In the genomic region with DNA sequence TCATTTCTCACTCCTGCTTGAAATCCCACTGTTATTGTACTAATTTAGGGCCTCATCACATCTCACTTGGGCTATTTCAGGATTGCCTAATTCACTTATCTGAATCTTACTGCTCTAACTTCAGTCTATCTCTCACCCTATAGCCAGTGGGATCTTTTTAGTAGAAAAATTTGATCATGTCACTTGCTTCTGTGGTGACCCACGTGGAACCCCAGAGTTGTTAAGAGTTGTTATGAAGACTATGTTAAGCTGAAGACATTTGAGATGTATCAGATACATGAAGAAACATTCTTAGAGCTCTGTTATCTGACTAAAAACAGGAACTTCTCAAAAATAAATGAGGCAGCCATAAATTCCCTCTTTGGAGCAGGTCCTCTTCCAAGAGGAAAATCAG, we compare ENCODE assay signal across 15 cellular contexts.
DNase-seq lines count a peak whose midpoint lies in the region; ATAC-seq, FAIRE-seq and TF ChIP-seq lines count a peak whose summit lies in the region.
"Had no signal": no experiment of that assay in that cellular context is flagged by ENCODE, and none has a peak within 500 bp of the region (broad histone marks: within the 10 kb centered on the region; RNA-seq: fewer than 3 reads in every experiment).

No MANE protein-coding gene starts in this region.

- H3K36me3 ChIP-seq in GM12878 (ENCODE audit: control insufficient read depth in 2 of 2, insufficient read depth in 2 of 2, low read length in 1 of 2) (no peaks in the 10 kb centered on the region), mesenchymal stem cell (ENCODE audit: control insufficient read depth in 1 of 2, insufficient read depth in 2 of 2, low read depth in 1 of 2, low read length in 2 of 2) (no peaks in the 10 kb centered on the region)
- H3K36me3 ChIP-seq: esophagus squamous epithelium, SJSA1 had no signal

- H3K79me1 ChIP-seq in mesenchymal stem cell (replicated peaks; ENCODE audit: low read length, poor library complexity, severe bottlenecking): no peaks in the 10 kb centered on the region

- H3K4me2 ChIP-seq in GM12878 (ENCODE audit: control insufficient read depth, insufficient read depth) (peak overlapping the region; percentile 77; the same call in 1 of the 2 replicates), mesenchymal stem cell (ENCODE audit: low read length, poor library complexity, severe bottlenecking) (no peak overlapping the region)

- no peak overlapping the region for H3K4me3 Mint-ChIP-seq in CD4-positive, alpha-beta T cell
- H3K4me3 Mint-ChIP-seq: natural killer cell had no signal

- no peaks in the 10 kb centered on the region for H3K4me1 Mint-ChIP-seq in CD4-positive, alpha-beta T cell (ENCODE audit: low read depth)
- H3K4me1 Mint-ChIP-seq: natural killer cell had no signal

- no peaks in the 10 kb centered on the region for H3K27me3 Mint-ChIP-seq in CD4-positive, alpha-beta T cell

- intact Hi-C loops in GM12878 (cut with micrococcal nuclease; ENCODE audit: unreplicated experiment): loop anchor here (2.0 to 5.0 kb wide), 2 partner anchors 30 to 81 kb away; no protein-coding TSS in a partner anchor
- intact Hi-C loops in CD4-positive, alpha-beta T cell (cut with DNase I, micrococcal nuclease): no loop called here

- H3K27ac ChIP-seq in GM12878 (ENCODE audit: control insufficient read depth, insufficient read depth) (peak overlapping the region; percentile 79), mesenchymal stem cell (ENCODE audit: low read length, poor library complexity, severe bottlenecking) (no peak overlapping the region)
- H3K27ac ChIP-seq in CD4-positive, alpha-beta T cell (ENCODE audit: low read depth, low read length): no peak overlapping the region
- H3K27ac ChIP-seq: esophagus squamous epithelium, SJSA1 had no signal

- H2AFZ ChIP-seq in GM12878 (ENCODE audit: control insufficient read depth, low read depth, low read length): peak overlapping the region; percentile 85
- no peak overlapping the region for H2AFZ ChIP-seq in mesenchymal stem cell (ENCODE audit: low read depth, low read length)

- ATAC-seq in GM18873 (IDR thresholded peaks at IDR 0.05; ENCODE audit: low FRiP score, unreplicated experiment) (peak; percentile 19), GM21723 (IDR thresholded peaks at IDR 0.05; ENCODE audit: unreplicated experiment) (peak; percentile 35), HG03135 (IDR thresholded peaks at IDR 0.05; ENCODE audit: unreplicated experiment) (peak; percentile 43), GM12878 (peak; percentile 77)
- ATAC-seq in CD4-positive, alpha-beta T cell (ENCODE audit: poor library complexity): no peak
- ATAC-seq: natural killer cell had no signal

- no peak overlapping the region for H3K4ac ChIP-seq in mesenchymal stem cell (ENCODE audit: low read depth in 1 of 2, low read length in 2 of 2)

- H3K9ac ChIP-seq in GM12878 (ENCODE audit: control insufficient read depth, insufficient read depth, low read length) (no peak overlapping the region), mesenchymal stem cell (ENCODE audit: low read length) (no peak overlapping the region)

- H3K23ac ChIP-seq in mesenchymal stem cell (ENCODE audit: low read length in 2 of 2): no peak overlapping the region

- CTCF ChIA-PET in GM12878 (lab: Yijun Ruan, JAX): interaction anchor here (0.6 to 1.2 kb wide), 5 partner anchors 11 to 201 kb away, joined by 3 to 5 read pairs (median 3); no protein-coding TSS in a partner anchor
- CTCF ChIA-PET in CD4-positive, alpha-beta T cell (lab: Charles Lee): no interaction called here

- no peak overlapping the region for H2AK5ac ChIP-seq in mesenchymal stem cell (ENCODE audit: low read length, severe bottlenecking)

- no peak for TF ChIP-seq POLR2A in GM12878 (IDR thresholded peaks at IDR 0.05; ENCODE audit: low read depth, low read length)

- RAD21 ChIA-PET in GM12878 (lab: Charles Lee; ENCODE audit: unreplicated experiment): interaction anchor here (0.6 to 2.0 kb wide), 4 partner anchors 16 to 30 kb away, joined by 3 to 9 read pairs (median 6); no protein-coding TSS in a partner anchor

- H2BK15ac ChIP-seq in mesenchymal stem cell (ENCODE audit: low read depth, poor library complexity, severe bottlenecking): no peak overlapping the region

- H4K8ac ChIP-seq in mesenchymal stem cell (ENCODE audit: low read length): no peak overlapping the region

- H3K4me3 ChIP-seq in GM12878 (peak overlapping the region; percentile 46; the same call in 1 of the 2 replicates), mesenchymal stem cell (ENCODE audit: insufficient read depth in 1 of 2, low read depth in 1 of 2, low read length in 2 of 2) (no peak overlapping the region)
- H3K4me3 ChIP-seq: esophagus squamous epithelium, SJSA1 had no signal

- no peak overlapping the region for H3K27ac Mint-ChIP-seq in CD4-positive, alpha-beta T cell
- H3K27ac Mint-ChIP-seq: natural killer cell had no signal

- no peak overlapping the region for H3K18ac ChIP-seq in mesenchymal stem cell (ENCODE audit: low read depth in 1 of 2, low read length in 2 of 2)

- H2BK5ac ChIP-seq in mesenchymal stem cell (ENCODE audit: low read depth, low read length, poor library complexity, severe bottlenecking): no peak overlapping the region

- H2BK12ac ChIP-seq in mesenchymal stem cell (ENCODE audit: low read length in 2 of 2): no peak overlapping the region

- POLR2A ChIA-PET in GM12878 (lab: Charles Lee): interaction anchor here (1.0 to 3.7 kb wide), 2 partner anchors 21 to 26 kb away, joined by 6 to 17 read pairs; no protein-coding TSS in a partner anchor
- POLR2A ChIA-PET in CD4-positive, alpha-beta T cell (lab: Charles Lee): no interaction called here

- in situ Hi-C loops in GM12878 (cut with MboI): no loop called here

- H3K9me3 ChIP-seq in GM12878 (replicated peaks; ENCODE audit: control insufficient read depth, insufficient read depth, low read length) (no peaks in the 10 kb centered on the region), mesenchymal stem cell (ENCODE audit: control insufficient read depth, low read length) (no peaks in the 10 kb centered on the region)
- H3K9me3 ChIP-seq in CD4-positive, alpha-beta T cell (ENCODE audit: control insufficient read depth, low read length): no peaks in the 10 kb centered on the region
- H3K9me3 ChIP-seq: esophagus squamous epithelium, SJSA1 had no signal

- H3K36me3 Mint-ChIP-seq in CD4-positive, alpha-beta T cell (ENCODE audit: low read depth): no peaks in the 10 kb centered on the region

- H3K79me2 ChIP-seq in GM12878 (ENCODE audit: control insufficient read depth, insufficient read depth, low read length): no peaks in the 10 kb centered on the region

- H3K9me3 Mint-ChIP-seq in CD4-positive, alpha-beta T cell: peaks cover 9% of the 10 kb centered on the region

- DNase-seq in GM12878 (ENCODE audit: low read depth, low spot score): no peak
- no peak for DNase-seq in mesenchymal stem cell
- no peak for DNase-seq in NCI-H2196 (lab: John Stamatoyannopoulos, UW; ENCODE audit: unreplicated experiment)
- DNase-seq in NCI-H2029 treated with DMSO at 0.1 percent for 48 hours (lab: John Stamatoyannopoulos, UW): no peak
- no peak for DNase-seq in CD4-positive, alpha-beta T cell
- DNase-seq: activated gamma-delta T cell treated with Interleukin-2 at 50 U/mL for 16 hours; central memory CD4-positive, alpha-beta T cell; esophagus squamous epithelium; natural killer cell; NCI-H2171; small intestine had no signal

- H3K4me1 ChIP-seq in GM12878 (ENCODE audit: control insufficient read depth, insufficient read depth, low read length) (peaks cover 17% of the 10 kb centered on the region), mesenchymal stem cell (ENCODE audit: control insufficient read depth, insufficient read depth, low read depth, low read length) (no peaks in the 10 kb centered on the region)
- H3K4me1 ChIP-seq: esophagus squamous epithelium, SJSA1 had no signal

- H4K91ac ChIP-seq in mesenchymal stem cell (ENCODE audit: low read length): no peak overlapping the region

- H3K27me3 ChIP-seq in GM12878 (replicated peaks in 1 of 2; ENCODE audit: control insufficient read depth in 2 of 2, insufficient read depth in 2 of 2, low read length in 1 of 2) (no peaks in the 10 kb centered on the region), mesenchymal stem cell (ENCODE audit: control insufficient read depth in 1 of 2, insufficient read depth in 1 of 2, low read length in 2 of 2) (no peaks in the 10 kb centered on the region)
- no peaks in the 10 kb centered on the region for H3K27me3 ChIP-seq in CD4-positive, alpha-beta T cell (ENCODE audit: control insufficient read depth, insufficient read depth, low read length)
- H3K27me3 ChIP-seq: esophagus squamous epithelium, SJSA1 had no signal

- no peaks in the 10 kb centered on the region for H4K20me1 ChIP-seq in GM12878 (ENCODE audit: control insufficient read depth, insufficient read depth)

- SMC1A ChIA-PET in GM12878 (lab: Charles Lee; ENCODE audit: uncharacterized antibody, unreplicated experiment): interaction anchor here (0.7 to 2.8 kb wide), 9 partner anchors 12 to 90 kb away, joined by 3 to 27 read pairs (median 8); no protein-coding TSS in a partner anchor

- TF ChIP-seq CTCF in GM12878 (IDR thresholded peaks at IDR 0.05 in 2 of 3, conservative IDR thresholded peaks at IDR 0.05 in 1 of 3; ENCODE audit: control insufficient read depth in 2 of 3, extremely low read depth in 1 of 3, insufficient read depth in 1 of 3, low read depth in 3 of 3, low read length in 3 of 3): no peak
- no peak for TF ChIP-seq CTCF in CD4-positive, alpha-beta T cell (IDR thresholded peaks at IDR 0.05)

- WGBS in GM12878 (ENCODE audit: insufficient coverage, insufficient replicate concordance, low lambda C conversion rate, missing lambda C conversion rate): 0% methylated on average over 1 of the region's 1 CpG
- no CpG with 5 or more reads among the region's 1 CpG for WGBS in mesenchymal stem cell

- FAIRE-seq in GM12878 (lab: Jason Lieb, UNC): no peak
- FAIRE-seq: small intestine had no signal

- TF ChIP-seq RAD21 in GM12878 (IDR thresholded peaks at IDR 0.05; ENCODE audit: insufficient read depth, low read depth, low read length): no peak

- H2BK120ac ChIP-seq in mesenchymal stem cell (ENCODE audit: low read depth, low read length): no peak overlapping the region

- BruUV-seq in GM12878 (replicated peaks; lab: Mats Ljungman, UMichigan): no TSS peak

- TF ChIP-seq EP300 in GM12878 (IDR thresholded peaks at IDR 0.05; ENCODE audit: borderline replicate concordance in 1 of 2, control insufficient read depth in 1 of 2, low read depth in 2 of 2, low read length in 2 of 2): no peak

- no peak overlapping the region for H3K14ac ChIP-seq in mesenchymal stem cell (ENCODE audit: low read length in 2 of 2)

TF ChIP-seq in GM12878, 131 proteins besides CTCF, POLR2A, EP300 and RAD21 (continues in another document):
- TF ChIP-seq POLR2AphosphoS2 (IDR thresholded peaks at IDR 0.05; ENCODE audit: low read depth, low read length): no peak
